In the genomic region with DNA sequence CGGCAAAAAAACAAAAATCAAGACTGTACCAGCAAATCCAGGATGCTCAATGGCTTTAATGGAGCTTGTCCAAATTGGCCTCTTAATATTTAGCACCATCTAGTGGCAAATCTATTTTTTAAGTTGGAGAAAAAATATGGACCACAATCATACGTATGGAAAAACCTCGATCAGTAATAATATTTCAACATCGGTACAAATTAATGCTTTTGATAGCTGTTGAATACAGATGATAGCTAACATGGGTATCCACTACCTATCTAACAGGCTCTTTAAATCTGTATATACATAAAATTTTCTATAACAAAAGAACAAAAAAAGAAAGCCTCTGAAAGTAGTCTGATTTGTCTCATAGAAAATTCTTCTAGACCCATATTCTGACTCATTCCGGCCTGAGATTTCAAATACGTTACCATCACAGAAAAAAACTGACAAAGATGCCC, we compare ENCODE assay signal across 8 cellular contexts. TPM values are rescaled to one million over a fixed set of nuclear protein-coding genes. Genes with fewer than 3 reads are reported as not detected.
DNase-seq lines count a peak whose midpoint lies in the region; ATAC-seq and TF ChIP-seq lines count a peak whose summit lies in the region.

No MANE protein-coding gene starts in this region.

- H3K4me1 ChIP-seq in BE2C = peaks cover 11% of the 10 kb centered on the region; the same call in 1 of the 2 replicates
- H3K4me1 ChIP-seq in adipocyte (ENCODE audit: control insufficient read depth, insufficient read depth, low read length) = peaks cover 15% of the 10 kb centered on the region
- peaks cover 0 to 9% of the 10 kb centered on the region in 2 donors for H3K4me1 ChIP-seq in right atrium auricular region
- H3K4me1 ChIP-seq in spleen = peaks cover 8 to 51% (median 20%) of the 10 kb centered on the region in 6 donors

- peak; percentile 33 for ATAC-seq in GM18520 (IDR thresholded peaks at IDR 0.05; ENCODE audit: unreplicated experiment)
- ATAC-seq in HG03520 (IDR thresholded peaks at IDR 0.05; ENCODE audit: unreplicated experiment) = no peak

- WGBS in spleen, 5 donors = 24 to 42% (median 25%) methylated on average over 6 of the region's 6 CpGs

- peaks cover 12% of the 10 kb centered on the region for H3K36me3 ChIP-seq in BE2C
- H3K36me3 ChIP-seq in adipocyte (ENCODE audit: control insufficient read depth, insufficient read depth, low read length, severe bottlenecking) = peaks cover 6% of the 10 kb centered on the region
- no peaks in the 10 kb centered on the region for H3K36me3 ChIP-seq in right atrium auricular region
- H3K36me3 ChIP-seq in spleen = peaks cover 0 to 9% (median 0%) of the 10 kb centered on the region in 6 donors

- H3K27ac ChIP-seq in right atrium auricular region (no peak overlapping the region), spleen (peak overlapping the region in 4 of 8 donors; percentile 20 to 64 (median 37))

- H3K4me3 ChIP-seq in BE2C (ENCODE audit: low read depth, low read length) = no peak overlapping the region
- no peak overlapping the region for H3K4me3 ChIP-seq in adipocyte (ENCODE audit: low read length)
- no peak overlapping the region for H3K4me3 ChIP-seq in right atrium auricular region
- H3K4me3 ChIP-seq in spleen = no peak overlapping the region

- no peak for TF ChIP-seq POLR2A in spleen (IDR thresholded peaks at IDR 0.05)

- DNase-seq in BE2C (no peak), NCI-H2107 (lab: John Stamatoyannopoulos, UW) (peak; percentile 13), adipocyte (ENCODE audit: low read depth) (peak; percentile 90), right atrium auricular region (ENCODE audit: low spot score) (no peak), spleen (no peak), iPS-NIHi7 (ENCODE audit: extremely low spot score) (no peak)

- H3K9ac ChIP-seq in adipocyte (ENCODE audit: low read length) = peak overlapping the region; percentile 46

- intact Hi-C loops in spleen (cut with DNase I; ENCODE audit: low total_unique reads) = no loop called here

- H3K9me3 ChIP-seq in BE2C = no peaks in the 10 kb centered on the region
- H3K9me3 ChIP-seq in adipocyte (ENCODE audit: control insufficient read depth, low read length) = no peaks in the 10 kb centered on the region
- H3K9me3 ChIP-seq in right atrium auricular region = no peaks in the 10 kb centered on the region
- no peaks in the 10 kb centered on the region for H3K9me3 ChIP-seq in spleen

- H3K27me3 ChIP-seq in BE2C (no peaks in the 10 kb centered on the region), adipocyte (replicated peaks; ENCODE audit: control insufficient read depth, insufficient read depth, low read length) (no peaks in the 10 kb centered on the region), right atrium auricular region (no peaks in the 10 kb centered on the region), spleen (replicated peaks in 1 of 7) (no peaks in the 10 kb centered on the region)

- peak; percentile 75 for TF ChIP-seq CTCF in BE2C (IDR thresholded peaks at IDR 0.05; ENCODE audit: low read depth, low read length)
- peak; percentile 51 to 80 for TF ChIP-seq CTCF in right atrium auricular region (IDR thresholded peaks at IDR 0.05)
- TF ChIP-seq CTCF in spleen (IDR thresholded peaks at IDR 0.05 in 8 of 11, conservative IDR thresholded peaks at IDR 0.05 in 3 of 11) = peak; percentile 32 to 85 (median 66)

RNA-seq across cellular contexts. Expression of a gene that starts 29.2 kb away (rescaled TPM):
- polyA plus RNA-seq in BE2C (2012; ENCODE audit: insufficient read depth, insufficient read length, low read depth) = 48.0 TPM
- total RNA-seq in right atrium auricular region (10 to 100 TPM; 53.6 to 56.0 TPM), spleen (100 to 1,000 TPM in 1 of 7 donors, 10 to 100 TPM in 6; 51.2 to 102 (median 71.6) TPM)
- 10 to 100 TPM; 48.3 to 76.6 (median 50.0) TPM for polyA plus RNA-seq in spleen

RNA-seq across cellular contexts. Expression of a gene that starts 58.4 kb away (rescaled TPM):
- 79.1 TPM for polyA plus RNA-seq in BE2C (2012; ENCODE audit: insufficient read depth, insufficient read length, low read depth)
- total RNA-seq in right atrium auricular region (10 to 100 TPM; 29.6 to 54.8 TPM), spleen (100 to 1,000 TPM in 5 of 7 donors, 10 to 100 TPM in 2; 72.1 to 164 (median 116) TPM)
- polyA plus RNA-seq in spleen = 100 to 1,000 TPM in 1 of 3 donors, 10 to 100 TPM in 2; 58.0 to 123 (median 83.7) TPM

Comparison
In these comparisons a context has a peak if more than half of its experiments do, and no peak if none do; other contexts are left out.
1. DNase-seq: peak in NCI-H2107 (single experiment) and adipocyte (single experiment); none in BE2C (single experiment), right atrium auricular region (single experiment), spleen (single experiment) and iPS-NIHi7 (single experiment).
2. Peak in every context shown above with its lines, with median percentiles within 50 percentile points of each other: CTCF ChIP-seq.